Comparison of ENCODE assay signal across 28 cellular contexts in the genomic region with DNA sequence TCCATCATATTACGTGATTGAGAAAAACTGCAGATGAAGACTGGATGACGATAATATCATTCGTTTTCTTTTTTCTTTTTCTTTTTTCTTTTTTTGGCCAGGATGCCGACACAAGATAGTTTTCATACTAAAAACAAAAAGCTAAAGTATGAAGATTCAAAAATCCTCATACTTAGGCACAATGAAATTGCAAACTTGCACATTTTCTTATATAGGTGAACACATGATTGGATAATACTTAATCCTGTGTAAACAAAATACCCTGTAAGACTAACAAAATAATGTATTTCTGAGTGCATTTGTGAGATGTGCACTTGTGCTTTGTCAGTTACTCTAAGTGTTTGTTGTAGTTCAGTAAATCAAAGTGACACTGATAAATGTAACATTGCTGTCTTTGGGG.
"Had no signal": no experiment of that assay in that cellular context is flagged by ENCODE, and none has a peak within 500 bp of the region (broad histone marks: within the 10 kb centered on the region; RNA-seq: fewer than 3 reads in every experiment).

No MANE protein-coding gene starts in this region.

- H3K9me3 ChIP-seq: colonic mucosa, heart right ventricle, left lung, mucosa of descending colon, psoas muscle, spleen, testis, tibial nerve, upper lobe of left lung had no signal

- H3K27me3 ChIP-seq: colonic mucosa, esophagus squamous epithelium, heart right ventricle, left lung, ovary, spleen, testis, tibial nerve, upper lobe of left lung had no signal

- H3K36me3 ChIP-seq: colonic mucosa, esophagus squamous epithelium, heart right ventricle, left lung, ovary, spleen, tibial nerve, upper lobe of left lung had no signal

- H3K27ac ChIP-seq: colonic mucosa, left lung, ovary, psoas muscle, skin epidermis, spleen, testis, tibial nerve, upper lobe of left lung had no signal

- DNase-seq: colonic mucosa; effector memory CD4-positive, alpha-beta T cell; erythroblast; esophagus squamous epithelium; foreskin melanocyte; glutamatergic neuron; heart right ventricle; hippocampal formation; left cardiac atrium; left lung; mesenchymal stem cell; mucosa of descending colon; naive B cell; occipital lobe; ovary; posterior cingulate gyrus; psoas muscle; spleen; stimulated activated CD4-positive, alpha-beta T cell treated with anti-CD3 and anti-CD28 coated beads, Interleukin-4, amount 100 ng/mL, for 4 hours; stimulated activated naive CD8-positive, alpha-beta T cell treated with anti-CD3 and anti-CD28 coated beads, Interleukin-15, Interleukin-2, amounts not matched to agents 100 U/mL and 50 U/mL, for 24 hours; upper lobe of left lung had no signal

- ATAC-seq: left lung; mucosa of descending colon; natural killer cell treated with Interleukin-12 subunit alpha and Interleukin-12 subunit beta and Interleukin-15 and Interleukin-18, amount 100 ng/mL, for 72 hours; psoas muscle; stimulated activated memory B cell treated with anti-CD40 and anti-IgM and Interleukin-4, amounts not matched to agents 10 μg/mL and 1 μg/mL and 100 μg/mL, for 72 hours; stimulated activated naive CD8-positive, alpha-beta T cell treated with anti-CD3 and anti-CD28 coated beads, Interleukin-15, Interleukin-2, amounts not matched to agents 100 U/mL and 50 U/mL, for 24 hours had no signal

- H3K4me1 ChIP-seq: colonic mucosa, left lung, psoas muscle, spleen, upper lobe of left lung had no signal

- H3K4me3 ChIP-seq: colonic mucosa, esophagus squamous epithelium, heart right ventricle, left lung, mucosa of descending colon, ovary, psoas muscle, skin epidermis, spleen, testis, tibial nerve, upper lobe of left lung had no signal

- FAIRE-seq: islet of Langerhans, urothelium cell line had no signal
